In the genomic region with DNA sequence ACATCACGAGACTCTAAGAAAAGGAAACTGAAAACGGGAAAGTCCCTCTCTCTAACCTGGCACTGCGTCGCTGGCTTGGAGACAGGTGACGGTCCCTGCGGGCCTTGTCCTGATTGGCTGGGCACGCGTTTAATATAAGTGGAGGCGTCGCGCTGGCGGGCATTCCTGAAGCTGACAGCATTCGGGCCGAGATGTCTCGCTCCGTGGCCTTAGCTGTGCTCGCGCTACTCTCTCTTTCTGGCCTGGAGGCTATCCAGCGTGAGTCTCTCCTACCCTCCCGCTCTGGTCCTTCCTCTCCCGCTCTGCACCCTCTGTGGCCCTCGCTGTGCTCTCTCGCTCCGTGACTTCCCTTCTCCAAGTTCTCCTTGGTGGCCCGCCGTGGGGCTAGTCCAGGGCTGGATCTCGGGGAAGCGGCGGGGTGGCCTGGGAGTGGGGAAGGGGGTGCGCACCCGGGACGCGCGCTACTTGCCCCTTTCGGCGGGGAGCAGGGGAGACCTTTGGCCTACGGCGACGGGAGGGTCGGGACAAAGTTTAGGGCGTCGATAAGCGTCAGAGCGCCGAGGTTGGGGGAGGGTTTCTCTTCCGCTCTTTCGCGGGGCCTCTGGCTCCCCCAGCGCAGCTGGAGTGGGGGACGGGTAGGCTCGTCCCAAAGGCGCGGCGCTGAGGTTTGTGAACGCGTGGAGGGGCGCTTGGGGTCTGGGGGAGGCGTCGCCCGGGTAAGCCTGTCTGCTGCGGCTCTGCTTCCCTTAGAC, we compare ENCODE assay signal across 8 cellular contexts. TPM values are rescaled to one million over a fixed set of nuclear protein-coding genes. Genes with fewer than 3 reads are reported as not detected.
A peak's percentile ranks its signal among the peaks of the same experiment; 100 is the strongest.
DNase-seq lines count a peak whose midpoint lies in the region; ATAC-seq, FAIRE-seq and TF ChIP-seq lines count a peak whose summit lies in the region.

A gene (plus strand): TSS at position 162 of the 752 bp plus-strand sequence. CDS start 30 bp downstream, at position 192.

- CTCF ChIA-PET in AG04449 (lab: Yijun Ruan, JAX): interaction anchor here (0.6 to 6.8 kb wide), 8 partner anchors 12 to 48 kb away, joined by 3 to 85 read pairs (median 4); a partner anchor contains a TSS

- H3K36me3 Mint-ChIP-seq in immature natural killer cell: peaks cover 49 to 53% (median 51%) of the 10 kb centered on the region in 3 donors

- POLR2A ChIA-PET in AG04449 (lab: Yijun Ruan, JAX): interaction anchor here (1.0 to 4.4 kb wide), 10 partner anchors 9 to 52 kb away, joined by 3 to 73 read pairs (median 4); a partner anchor contains a TSS

- H3K27me3 Mint-ChIP-seq in immature natural killer cell (ENCODE audit: low read depth in 3 of 3): peaks cover 33 to 50% (median 41%) of the 10 kb centered on the region in 3 donors

- ATAC-seq in GM18907 (IDR thresholded peaks at IDR 0.05; ENCODE audit: unreplicated experiment) (peak; percentile 79), HG03159 (IDR thresholded peaks at IDR 0.05; ENCODE audit: unreplicated experiment) (peak; percentile 75)

- H3K4me3 Mint-ChIP-seq in immature natural killer cell: peak within 1 kb of the TSS; percentile 86 to 100 (median 99)

- H3K4me3 ChIP-seq in AG04449 (ENCODE audit: low read depth, low read length) (peak within 1 kb of the TSS; percentile 99), WI38 (ENCODE audit: low read depth, low read length) (peak within 1 kb of the TSS; percentile 97), bronchial epithelial cell (ENCODE audit: low read depth, low read length) (peak within 1 kb of the TSS; percentile 87)

- FAIRE-seq in bronchial epithelial cell (lab: Jason Lieb, UNC): no peak

- H3K27ac Mint-ChIP-seq in immature natural killer cell: peak within 1 kb of the TSS; percentile 100

- peaks cover 10% of the 10 kb centered on the region for H3K36me3 ChIP-seq in bronchial epithelial cell (ENCODE audit: control insufficient read depth, insufficient read depth, low read length)

- DNase-seq in AG04449 (ENCODE audit: low read depth, low spot score): peak; percentile 83
- DNase-seq in NCI-H2227 treated with DMSO at 0.1 percent for 48 hours (lab: John Stamatoyannopoulos, UW): peak; percentile 89
- peak; percentile 91 for DNase-seq in bronchial epithelial cell (ENCODE audit: low read depth)
- peak; percentile 97 to 99 (median 97) for DNase-seq in immature natural killer cell
- DNase-seq in smooth muscle cell of the brain vasculature (ENCODE audit: low read depth, low spot score): peak; percentile 94

- H3K4me1 Mint-ChIP-seq in immature natural killer cell: peaks cover 52 to 66% of the 10 kb centered on the region in 2 donors

- no peaks in the 10 kb centered on the region for H3K27me3 ChIP-seq in bronchial epithelial cell (ENCODE audit: control insufficient read depth, insufficient read depth, low read length)

- TF ChIP-seq CTCF in AG04449 (IDR thresholded peaks at IDR 0.05; ENCODE audit: insufficient read depth, low read length, missing control alignments) (no peak), WI38 (IDR thresholded peaks at IDR 0.05; ENCODE audit: low read depth, low read length) (no peak), bronchial epithelial cell (IDR thresholded peaks at IDR 0.05; ENCODE audit: insufficient read depth, low read length, severe bottlenecking) (no peak)

- peaks cover 0 to 3% (median 0%) of the 10 kb centered on the region in 6 donors for H3K9me3 Mint-ChIP-seq in immature natural killer cell

RNA-seq across cellular contexts. Expression of the gene that starts here (rescaled TPM):
- 681 and 808 TPM in 2 replicates for total RNA-seq in bronchial epithelial cell
- polyA plus RNA-seq in immature natural killer cell: over 10,000 TPM; 41,154 to 70,702 (median 45,494) TPM

Comparison
In these comparisons a context has a peak if more than half of its experiments do, and no peak if none do; other contexts are left out.
1. Peak in every context shown above with its lines: DNase-seq, ATAC-seq and H3K4me3 ChIP-seq.